Comparison of ENCODE assay signal across 26 cellular contexts in the genomic region with DNA sequence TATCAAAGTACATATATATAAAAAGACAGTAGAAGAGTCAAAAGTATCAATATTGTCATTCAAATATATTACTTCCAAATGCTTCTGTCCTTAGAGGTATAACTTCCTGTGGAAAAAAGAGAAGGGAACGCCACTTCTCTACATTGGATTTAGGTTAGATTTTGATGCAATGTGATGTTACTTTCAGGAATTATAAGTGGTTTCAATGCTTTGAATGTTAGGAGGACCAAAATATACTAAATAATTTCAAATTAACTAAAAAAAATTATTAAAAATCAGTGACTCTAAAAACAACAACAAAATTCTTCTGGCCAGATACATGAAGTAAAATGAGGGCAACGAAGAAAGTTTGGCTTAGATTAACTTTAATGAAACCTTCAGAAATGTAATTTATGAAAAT.
"Had no signal": no experiment of that assay in that cellular context is flagged by ENCODE, and none has a peak within 500 bp of the region (broad histone marks: within the 10 kb centered on the region; RNA-seq: fewer than 3 reads in every experiment).

No MANE protein-coding gene starts in this region.

- H3K27ac ChIP-seq: colonic mucosa, coronary artery, dorsolateral prefrontal cortex, epithelial cell of prostate, esophagus muscularis mucosa, esophagus squamous epithelium, foreskin keratinocyte, gastrocnemius medialis, gastroesophageal sphincter, heart left ventricle, heart right ventricle, hepatocyte had no signal

- H3K79me2 ChIP-seq: hepatocyte had no signal

- H3K36me3 ChIP-seq: colonic mucosa, esophagus muscularis mucosa, esophagus squamous epithelium, gastrocnemius medialis, gastroesophageal sphincter, heart left ventricle had no signal

- FAIRE-seq: endothelial cell of umbilical vein had no signal

- DNase-seq: colonic mucosa; cortex of kidney; dermis blood vessel endothelial cell; dorsolateral prefrontal cortex; effector CD4-positive, alpha-beta T cell; effector CD8-positive, alpha-beta T cell; effector memory CD4-positive, alpha-beta T cell; effector memory CD8-positive, alpha-beta T cell; endodermal cell; erythroblast; esophagus squamous epithelium; foreskin fibroblast; foreskin keratinocyte; foreskin melanocyte; gastrocnemius medialis; glutamatergic neuron; head of caudate nucleus; heart left ventricle; heart right ventricle had no signal

- H3K4me2 ChIP-seq: hepatocyte had no signal

- ATAC-seq: effector memory CD8-positive, alpha-beta T cell; esophagus mucosa; foreskin keratinocyte; gastrocnemius medialis; gastroesophageal sphincter; heart left ventricle; heart right ventricle had no signal

- H3K4me1 ChIP-seq: colonic mucosa, esophagus muscularis mucosa, esophagus squamous epithelium, foreskin keratinocyte, gastrocnemius medialis, gastroesophageal sphincter, heart left ventricle, heart right ventricle had no signal

- H3K4me3 ChIP-seq: colonic mucosa, coronary artery, dorsolateral prefrontal cortex, esophagus muscularis mucosa, esophagus squamous epithelium, gastrocnemius medialis, gastroesophageal sphincter, heart left ventricle, heart right ventricle, hepatocyte had no signal

- H2AFZ ChIP-seq: hepatocyte had no signal

- H3K27me3 ChIP-seq: colonic mucosa, dorsolateral prefrontal cortex, esophagus muscularis mucosa, esophagus squamous epithelium, foreskin keratinocyte, gastrocnemius medialis, gastroesophageal sphincter, heart left ventricle, heart right ventricle, hepatocyte had no signal

- H3K9me3 ChIP-seq: colonic mucosa, gastrocnemius medialis had no signal
